In genomic region chrX:119871245-119871598, GRCh38 we compare ENCODE assay signal across 9 cellular contexts. TPM values are rescaled to one million over a fixed set of nuclear protein-coding genes. Genes with fewer than 3 reads are reported as not detected.
A peak's percentile ranks its signal among the peaks of the same experiment; 100 is the strongest.
DNase-seq lines count a peak whose midpoint lies in the region; ATAC-seq, FAIRE-seq and TF ChIP-seq lines count a peak whose summit lies in the region.
"Had no signal": no experiment of that assay in that cellular context is flagged by ENCODE, and none has a peak within 500 bp of the region (broad histone marks: within the 10 kb centered on the region; RNA-seq: fewer than 3 reads in every experiment).

No MANE protein-coding gene starts in this region.

- TF ChIP-seq POLR2A in suprapubic skin (IDR thresholded peaks at IDR 0.05) = no peak

- TF ChIP-seq CTCF in CD8-positive, alpha-beta T cell (IDR thresholded peaks at IDR 0.05) = no peak
- TF ChIP-seq CTCF in astrocyte of the spinal cord (IDR thresholded peaks at IDR 0.05; ENCODE audit: low read depth, low read length) (no peak), kidney (IDR thresholded peaks at IDR 0.05; ENCODE audit: borderline replicate concordance, extremely low read depth, insufficient read depth) (no peak), suprapubic skin (IDR thresholded peaks at IDR 0.05) (no peak), GM20000 (IDR thresholded peaks at IDR 0.05; ENCODE audit: extremely low read depth, missing control alignments) (no peak)

- no peaks in the 10 kb centered on the region for H3K27me3 ChIP-seq in CD8-positive, alpha-beta T cell (ENCODE audit: insufficient read depth, low read length)
- no peaks in the 10 kb centered on the region for H3K27me3 ChIP-seq in suprapubic skin

- peak in 1 of 7 experiments; percentile 24 for DNase-seq in CD8-positive, alpha-beta T cell
- peak; percentile 31 for DNase-seq in HT-29 (ENCODE audit: low spot score)
- DNase-seq in astrocyte of the spinal cord (ENCODE audit: low read depth, low spot score) = peak; percentile 8
- peak; percentile 75 for DNase-seq in kidney
- no peak for DNase-seq in suprapubic skin (ENCODE audit: low spot score in 2 of 2)
- no peak for DNase-seq in GM19240 (ENCODE audit: insufficient read length, low spot score)
- DNase-seq in GM20000 (ENCODE audit: low spot score) = no peak

- peak overlapping the region; percentile 77 for H3K4me3 ChIP-seq in CD8-positive, alpha-beta T cell (ENCODE audit: low read depth, low read length)
- H3K4me3 ChIP-seq in astrocyte of the spinal cord (ENCODE audit: low read depth, low read length) (peak overlapping the region; percentile 71), kidney (ENCODE audit: low read length in 2 of 2) (peak overlapping the region; percentile 88 to 93), suprapubic skin (peak overlapping the region; percentile 61)

- peak; percentile 37 for ATAC-seq in CD8-positive, alpha-beta T cell
- ATAC-seq in GM21390 (IDR thresholded peaks at IDR 0.05; ENCODE audit: unreplicated experiment) = peak; percentile 35

- FAIRE-seq in kidney (lab: Jason Lieb, UNC) = no peak

- POLR2A ChIA-PET in CD8-positive, alpha-beta T cell (lab: Charles Lee) = interaction anchor here (1.0 to 2.7 kb wide), 9 partner anchors 8 to 297 kb away, joined by 3 to 33 read pairs (median 5); partner anchors contain the start of genes RPL39, SOWAHD, UBE2A and UPF3B

- peaks cover 7% of the 10 kb centered on the region for H3K4me1 ChIP-seq in CD8-positive, alpha-beta T cell (ENCODE audit: insufficient read depth, low read length)
- H3K4me1 ChIP-seq in kidney (ENCODE audit: control insufficient read depth in 1 of 2, insufficient read depth in 1 of 2, low read depth in 1 of 2, low read length in 2 of 2) = no peaks in the 10 kb centered on the region
- peaks cover 7% of the 10 kb centered on the region for H3K4me1 ChIP-seq in suprapubic skin

- no peaks in the 10 kb centered on the region for H3K36me3 ChIP-seq in CD8-positive, alpha-beta T cell (ENCODE audit: insufficient read depth, low read length)
- H3K36me3 ChIP-seq in kidney (ENCODE audit: control insufficient read depth in 1 of 2, insufficient read depth in 2 of 2, low read length in 2 of 2) (no peaks in the 10 kb centered on the region), suprapubic skin (no peaks in the 10 kb centered on the region)

- peak overlapping the region; percentile 95 for H3K27ac ChIP-seq in CD8-positive, alpha-beta T cell (ENCODE audit: low read depth, low read length)
- peak overlapping the region; percentile 92 to 93 for H3K27ac ChIP-seq in kidney (ENCODE audit: low read depth in 2 of 2, low read length in 2 of 2)
- peak overlapping the region; percentile 95 for H3K27ac ChIP-seq in suprapubic skin

- WGBS in suprapubic skin = 29% methylated on average over 26 of the region's 26 CpGs

- H3K27me3 Mint-ChIP-seq in CD8-positive, alpha-beta T cell (ENCODE audit: low read depth) = no peaks in the 10 kb centered on the region

- intact Hi-C loops in CD8-positive, alpha-beta T cell (cut with DNase I, micrococcal nuclease) = loop anchor here (1.0 to 5.0 kb wide), 10 partner anchors 18 to 756 kb away; partner anchors contain the start of genes NKAP (in 2 of the 2), RPL39 (in 2 of the 2), SEPTIN6 (in 1 of the 2) and SLC25A5 (in 1 of the 2)
- intact Hi-C loops in kidney (cut with DNase I) = no loop called here

- peaks cover 24% of the 10 kb centered on the region for H3K36me3 Mint-ChIP-seq in CD8-positive, alpha-beta T cell

- peaks cover 27% of the 10 kb centered on the region for H3K4me1 Mint-ChIP-seq in CD8-positive, alpha-beta T cell (ENCODE audit: low read depth)

- no peaks in the 10 kb centered on the region for H3K9me3 ChIP-seq in CD8-positive, alpha-beta T cell (ENCODE audit: low read length)
- H3K9me3 ChIP-seq in kidney (ENCODE audit: control insufficient read depth in 1 of 2, low read length in 2 of 2) (no peaks in the 10 kb centered on the region), suprapubic skin (no peaks in the 10 kb centered on the region)

- TF ChIP-seq EP300 in suprapubic skin (IDR thresholded peaks at IDR 0.05) = no peak

- CTCF ChIA-PET in CD8-positive, alpha-beta T cell (lab: Charles Lee) = no interaction called here

- peak overlapping the region; percentile 99 for H3K27ac Mint-ChIP-seq in CD8-positive, alpha-beta T cell

- peak overlapping the region; percentile 97 for H3K4me3 Mint-ChIP-seq in CD8-positive, alpha-beta T cell

- H3K9ac ChIP-seq in kidney (ENCODE audit: low read length in 2 of 2) = peak overlapping the region; percentile 71 to 95

- no peaks in the 10 kb centered on the region for H3K9me3 Mint-ChIP-seq in CD8-positive, alpha-beta T cell

- in situ Hi-C loops in astrocyte of the spinal cord (cut with HindIII; ENCODE audit: low sequenced_read_pairs) = no loop called here

RNA-seq across cellular contexts. Expression of gene RNF113A, which starts 0.3 kb away (rescaled TPM):
- total RNA-seq in CD8-positive, alpha-beta T cell = 10 to 100 TPM; 27.8 to 29.4 TPM
- total RNA-seq in HT-29 (2014; rRNA removed; shearing (Covaris generic)) = 16.5 and 19.2 TPM in 2 replicates
- 13.3 TPM for total RNA-seq in kidney
- 18.7 TPM for polyA plus RNA-seq in kidney (ENCODE audit: insufficient read depth, low read depth, low replicate concordance)
- 10 to 100 TPM; 13.9 to 22.2 (median 18.6) TPM for total RNA-seq in suprapubic skin

RNA-seq across cellular contexts. Expression of gene NDUFA1, which starts 0.4 kb away (rescaled TPM):
- total RNA-seq in CD8-positive, alpha-beta T cell = 10 to 100 TPM; 48.3 to 51.0 TPM
- 65.6 and 67.0 TPM in 2 replicates for total RNA-seq in HT-29 (2014; rRNA removed; shearing (Covaris generic))
- total RNA-seq in kidney (114 TPM), suprapubic skin (10 to 100 TPM; 28.7 to 52.9 (median 48.0) TPM)
- polyA plus RNA-seq in kidney (ENCODE audit: insufficient read depth, low read depth, low replicate concordance) = 512 TPM

RNA-seq across cellular contexts. Expression of gene UPF3B, which starts 18.5 kb away (rescaled TPM):
- 1 to 10 TPM; 5.6 to 8.4 TPM for total RNA-seq in CD8-positive, alpha-beta T cell
- total RNA-seq in HT-29 (2014; rRNA removed; shearing (Covaris generic)) = 4.8 and 5.1 TPM in 2 replicates
- total RNA-seq in kidney (6.0 TPM), suprapubic skin (1 to 10 TPM; 2.7 to 6.6 (median 5.5) TPM)
- 9.4 TPM for polyA plus RNA-seq in kidney (ENCODE audit: insufficient read depth, low read depth, low replicate concordance)

RNA-seq across cellular contexts. Expression of gene AKAP14, which starts 24.5 kb away (rescaled TPM):
- total RNA-seq in CD8-positive, alpha-beta T cell = not detected
- total RNA-seq in HT-29 (2014; rRNA removed; shearing (Covaris generic)) = not detected in 2 replicates
- total RNA-seq in kidney (not detected), suprapubic skin (not detected)
- polyA plus RNA-seq in kidney (ENCODE audit: insufficient read depth, low read depth, low replicate concordance) = not detected
- total RNA-seq: SK-MEL-5 had no signal

Comparison
In these comparisons a context has a peak if more than half of its experiments do, and no peak if none do; other contexts are left out.
1. DNase-seq: peak in HT-29 (single experiment), astrocyte of the spinal cord (single experiment) and kidney (single experiment); none in suprapubic skin (0 of 2), GM19240 (single experiment) and GM20000 (single experiment).
2. Peak in every context shown above with its lines, with median percentiles within 50 percentile points of each other: H3K27ac ChIP-seq and H3K4me3 ChIP-seq.